Comparison of ENCODE assay signal across 1 cellular context in the genomic region with DNA sequence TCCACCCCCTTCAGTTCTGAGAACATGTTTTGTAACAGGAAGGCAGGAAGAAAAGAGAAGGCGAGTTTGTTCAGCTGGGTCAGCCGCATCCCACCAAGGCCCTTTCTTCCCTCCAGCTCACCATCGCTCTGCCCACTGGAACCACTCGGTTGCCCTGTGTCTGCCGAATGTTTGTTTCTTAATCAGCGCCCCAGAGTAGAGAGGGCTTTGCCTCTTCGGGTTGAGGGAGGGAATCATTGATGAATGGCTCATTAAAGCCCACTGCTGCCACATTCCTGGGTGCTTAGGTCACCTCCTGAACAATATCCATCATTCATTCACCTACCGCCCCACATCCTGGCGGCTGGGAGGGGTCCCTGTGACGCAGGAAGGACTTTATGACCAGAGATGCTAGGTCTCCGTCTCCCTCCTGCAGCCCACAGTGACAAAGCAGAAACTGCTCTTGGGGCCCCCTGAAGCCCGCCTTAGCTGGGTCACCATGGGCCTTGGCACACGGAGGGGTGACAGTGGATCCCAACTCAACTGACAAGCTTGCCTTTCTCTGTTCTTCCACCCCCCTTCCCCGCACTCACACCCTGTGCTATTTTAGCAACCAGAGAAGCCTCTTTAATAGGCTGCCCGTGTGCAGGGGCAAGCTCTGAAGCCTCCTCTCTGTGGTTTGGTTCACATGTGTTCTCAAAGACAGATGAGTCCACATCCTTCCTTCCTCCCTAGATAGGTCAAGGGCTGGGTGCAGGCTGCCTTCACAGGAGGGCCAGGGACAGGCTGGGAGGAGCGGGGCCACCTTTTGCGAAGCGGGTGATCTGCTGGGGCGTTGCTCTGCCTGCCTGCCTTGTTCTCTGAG.
TF ChIP-seq lines count a peak whose summit lies in the region.

No MANE protein-coding gene starts in this region.

TF ChIP-seq in H1, 55 proteins besides CTCF, POLR2A, EP300 and RAD21:
- TF ChIP-seq CREB1 (IDR thresholded peaks at IDR 0.05) (peak; percentile 48; the same call in 1 of the 2 replicates), JUND (IDR thresholded peaks at IDR 0.05; ENCODE audit: low read length) (peak; percentile 95), POLR2AphosphoS5 (IDR thresholded peaks at IDR 0.05; ENCODE audit: low read depth, low read length) (peak; percentile 45; the same call in 1 of the 2 replicates), BCL11A (IDR thresholded peaks at IDR 0.05; ENCODE audit: low read depth in 2 of 2, low read length in 2 of 2) (no peak), RXRA (IDR thresholded peaks at IDR 0.05; ENCODE audit: insufficient read depth, low read depth, low read length) (no peak), SP4 (IDR thresholded peaks at IDR 0.05; ENCODE audit: low read length) (no peak), ASH2L (IDR thresholded peaks at IDR 0.05; ENCODE audit: low read length) (peak; percentile 48), JUN (IDR thresholded peaks at IDR 0.05; ENCODE audit: low read depth, low read length) (peak; percentile 90), SIN3A (conservative IDR thresholded peaks at IDR 0.05 in 1 of 2, IDR thresholded peaks at IDR 0.05 in 1 of 2; ENCODE audit: low read depth in 1 of 2, low read length in 2 of 2) (0 out of 4 replicates have a peak, but pooled peaks of 1 of the 2 experiments have one; percentile 20), GABPA (IDR thresholded peaks at IDR 0.05; ENCODE audit: borderline replicate concordance, insufficient read depth, low read length) (no peak), TEAD4 (IDR thresholded peaks at IDR 0.05; ENCODE audit: low read depth, low read length) (peak; percentile 73; the same call in 1 of the 2 replicates), GTF2F1 (IDR thresholded peaks at IDR 0.05; ENCODE audit: borderline replicate concordance, low read depth, low read length) (no peak)
- TF ChIP-seq, protein P1, sequence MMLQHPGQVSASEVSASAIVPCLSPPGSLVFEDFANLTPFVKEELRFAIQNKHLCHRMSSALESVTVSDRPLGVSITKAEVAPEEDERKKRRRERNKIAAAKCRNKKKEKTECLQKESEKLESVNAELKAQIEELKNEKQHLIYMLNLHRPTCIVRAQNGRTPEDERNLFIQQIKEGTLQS (IDR thresholded peaks at IDR 0.05; ENCODE audit: insufficient read depth, low read depth, low read length), result 0 out of 2 replicates have a peak, but pooled peaks have one; percentile 10
- TF ChIP-seq, protein P2, sequence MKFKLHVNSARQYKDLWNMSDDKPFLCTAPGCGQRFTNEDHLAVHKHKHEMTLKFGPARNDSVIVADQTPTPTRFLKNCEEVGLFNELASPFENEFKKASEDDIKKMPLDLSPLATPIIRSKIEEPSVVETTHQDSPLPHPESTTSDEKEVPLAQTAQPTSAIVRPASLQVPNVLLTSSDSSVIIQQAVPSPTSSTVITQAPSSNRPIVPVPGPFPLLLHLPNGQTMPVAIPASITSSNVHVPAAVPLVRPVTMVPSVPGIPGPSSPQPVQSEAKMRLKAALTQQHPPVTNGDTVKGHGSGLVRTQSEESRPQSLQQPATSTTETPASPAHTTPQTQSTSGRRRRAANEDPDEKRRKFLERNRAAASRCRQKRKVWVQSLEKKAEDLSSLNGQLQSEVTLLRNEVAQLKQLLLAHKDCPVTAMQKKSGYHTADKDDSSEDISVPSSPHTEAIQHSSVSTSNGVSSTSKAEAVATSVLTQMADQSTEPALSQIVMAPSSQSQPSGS (IDR thresholded peaks at IDR 0.05; ENCODE audit: low read length), result peak; percentile 84
